ENCODE assay signal across 2 cellular contexts in genomic region chr15:75678324-75678690, GRCh38. TPM values are rescaled to one million over a fixed set of nuclear protein-coding genes. Genes with fewer than 3 reads are reported as not detected.
"Had no signal": no experiment of that assay in that cellular context is flagged by ENCODE, and none has a peak within 500 bp of the region (broad histone marks: within the 10 kb centered on the region; RNA-seq: fewer than 3 reads in every experiment).

No MANE protein-coding gene starts in this region.

RNA-seq across cellular contexts. Expression of gene CSPG4, which starts 34.3 kb away (rescaled TPM):
- total RNA-seq: naive thymus-derived CD8-positive, alpha-beta T cell; natural killer cell treated with Interleukin-12 subunit alpha and Interleukin-12 subunit beta and Interleukin-15 and Interleukin-18, amount 100 ng/mL, for 72 hours had no signal
- polyA plus RNA-seq: naive thymus-derived CD8-positive, alpha-beta T cell had no signal
